Comparison of ENCODE assay signal across 1 cellular context in genomic region chr11:57483570-57483934, GRCh38.
A peak's percentile ranks its signal among the peaks of the same experiment; 100 is the strongest.
TF ChIP-seq lines count a peak whose summit lies in the region.

No MANE protein-coding gene starts in this region.

TF ChIP-seq in K562, 482 proteins besides CTCF, POLR2A, EP300 and RAD21 (continued from another document):
- TF ChIP-seq RBM34 (IDR thresholded peaks at IDR 0.05; ENCODE audit: borderline replicate concordance, insufficient read depth, low read length) (no peak), ZKSCAN3 (CRISPR knock-in tag; IDR thresholded peaks at IDR 0.05) (no peak), SMARCA5 (IDR thresholded peaks at IDR 0.05) (peak; percentile 66; the same call in 1 of the 2 replicates), NR4A1 (CRISPR knock-in tag; IDR thresholded peaks at IDR 0.05) (no peak), NR4A1 (tag; IDR thresholded peaks at IDR 0.05) (no peak), CBFA2T2 (conservative IDR thresholded peaks at IDR 0.05) (no peak), ARID2 (IDR thresholded peaks at IDR 0.05) (no peak), ARID3B (CRISPR knock-in tag; IDR thresholded peaks at IDR 0.05; ENCODE audit: borderline replicate concordance) (no peak), TFE3 (CRISPR knock-in tag; IDR thresholded peaks at IDR 0.05) (no peak), NKRF (IDR thresholded peaks at IDR 0.05; ENCODE audit: borderline replicate concordance) (no peak)
- TF ChIP-seq, protein P1, sequence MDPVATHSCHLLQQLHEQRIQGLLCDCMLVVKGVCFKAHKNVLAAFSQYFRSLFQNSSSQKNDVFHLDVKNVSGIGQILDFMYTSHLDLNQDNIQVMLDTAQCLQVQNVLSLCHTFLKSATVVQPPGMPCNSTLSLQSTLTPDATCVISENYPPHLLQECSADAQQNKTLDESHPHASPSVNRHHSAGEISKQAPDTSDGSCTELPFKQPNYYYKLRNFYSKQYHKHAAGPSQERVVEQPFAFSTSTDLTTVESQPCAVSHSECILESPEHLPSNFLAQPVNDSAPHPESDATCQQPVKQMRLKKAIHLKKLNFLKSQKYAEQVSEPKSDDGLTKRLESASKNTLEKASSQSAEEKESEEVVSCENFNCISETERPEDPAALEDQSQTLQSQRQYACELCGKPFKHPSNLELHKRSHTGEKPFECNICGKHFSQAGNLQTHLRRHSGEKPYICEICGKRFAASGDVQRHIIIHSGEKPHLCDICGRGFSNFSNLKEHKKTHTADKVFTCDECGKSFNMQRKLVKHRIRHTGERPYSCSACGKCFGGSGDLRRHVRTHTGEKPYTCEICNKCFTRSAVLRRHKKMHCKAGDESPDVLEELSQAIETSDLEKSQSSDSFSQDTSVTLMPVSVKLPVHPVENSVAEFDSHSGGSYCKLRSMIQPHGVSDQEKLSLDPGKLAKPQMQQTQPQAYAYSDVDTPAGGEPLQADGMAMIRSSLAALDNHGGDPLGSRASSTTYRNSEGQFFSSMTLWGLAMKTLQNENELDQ (CRISPR knock-in tag; IDR thresholded peaks at IDR 0.05; ENCODE audit: borderline replicate concordance): no peak
